Comparison of ENCODE assay signal across 8 cellular contexts in genomic region chr20:23358563-23358906, GRCh38. TPM values are rescaled to one million over a fixed set of nuclear protein-coding genes. Genes with fewer than 3 reads are reported as not detected.
DNase-seq lines count a peak whose midpoint lies in the region; ATAC-seq, FAIRE-seq and TF ChIP-seq lines count a peak whose summit lies in the region.

No MANE protein-coding gene starts in this region.

- H3K4me2 ChIP-seq in K562 (ENCODE audit: insufficient read depth, low read length) (peak overlapping the region; percentile 70), mesendoderm (ENCODE audit: low read length) (peak overlapping the region; percentile 8)

- peaks cover 66% of the 10 kb centered on the region for H3K4me1 ChIP-seq in left ventricle myocardium inferior
- H3K4me1 ChIP-seq in K562 (replicated peaks in 1 of 2; ENCODE audit: control insufficient read depth in 2 of 2, insufficient read depth in 2 of 2, low read length in 2 of 2): peaks cover 28 to 30% of the 10 kb centered on the region in 2 experiments
- peaks cover 9% of the 10 kb centered on the region for H3K4me1 ChIP-seq in mesendoderm (ENCODE audit: control insufficient read depth, low read depth, low read length)
- peaks cover 23% of the 10 kb centered on the region for H3K4me1 ChIP-seq in upper lobe of right lung

- H2AFZ ChIP-seq in K562 (ENCODE audit: low read depth, low read length): peak overlapping the region; percentile 71

- no peak for FAIRE-seq in K562 (lab: Jason Lieb, UNC)

- no peaks in the 10 kb centered on the region for H3K9me1 ChIP-seq in K562 (ENCODE audit: control insufficient read depth, insufficient read depth, low read length)

- H2BK15ac ChIP-seq in mesendoderm (replicated peaks; ENCODE audit: low read depth): no peak overlapping the region

- TF ChIP-seq RAD21 in K562 (CRISPR knock-in tag; conservative IDR thresholded peaks at IDR 0.05 in 1 of 2, IDR thresholded peaks at IDR 0.05 in 1 of 2): no peak

- H2BK120ac ChIP-seq in mesendoderm (ENCODE audit: low read depth, low read length): no peak overlapping the region

- no TSS peak for BruUV-seq in K562 (replicated peaks; lab: Mats Ljungman, UMichigan)

- no peak overlapping the region for H4K8ac ChIP-seq in mesendoderm (ENCODE audit: low read depth, low read length)

- H3K4ac ChIP-seq in mesendoderm (ENCODE audit: low read depth, low read length): no peak overlapping the region

- no peak overlapping the region for H3K23ac ChIP-seq in mesendoderm (ENCODE audit: low read length)

- peak overlapping the region; percentile 78 for H3K4me3 ChIP-seq in left ventricle myocardium inferior
- H3K4me3 ChIP-seq in K562: peak overlapping the region; percentile 20; the same call in 1 of the 2 replicates
- H3K4me3 ChIP-seq in mesendoderm (ENCODE audit: low read length): no peak overlapping the region
- H3K4me3 ChIP-seq in upper lobe of right lung: peak overlapping the region; percentile 71

- DNase-seq in left ventricle myocardium inferior (no peak), Right ventricle myocardium superior (no peak), K562 (ENCODE audit: extremely low read depth in 1 of 4, low spot score in 3 of 4) (no peak), mesendoderm (no peak), upper lobe of right lung (no peak), GOT3 (lab: John Stamatoyannopoulos, UW) (no peak)
- DNase-seq in stimulated activated naive CD4-positive, alpha-beta T cell (lab: John Stamatoyannopoulos, UW): no peak

- CTCF ChIA-PET in K562 (lab: Yijun Ruan, JAX; ENCODE audit: low intra/inter-chr PET ratio): no interaction called here

- no peak for ATAC-seq in Right ventricle myocardium superior (ENCODE audit: poor library complexity)
- ATAC-seq in K562: no peak
- no peak for ATAC-seq in upper lobe of right lung
- no peak for ATAC-seq in HG02840 (IDR thresholded peaks at IDR 0.05; ENCODE audit: low FRiP score, unreplicated experiment)

- H3K9me3 ChIP-seq in left ventricle myocardium inferior (replicated peaks) (no peaks in the 10 kb centered on the region), K562 (replicated peaks; ENCODE audit: control insufficient read depth, insufficient read depth, low read depth, low read length) (no peaks in the 10 kb centered on the region), upper lobe of right lung (no peaks in the 10 kb centered on the region)

- H3K27ac ChIP-seq in left ventricle myocardium inferior (replicated peaks) (peak overlapping the region; percentile 100), K562 (ENCODE audit: extremely low read depth, low read depth, low read length) (peak overlapping the region; percentile 30; the same call in 2 of the 3 replicates), mesendoderm (ENCODE audit: low read depth, low read length) (no peak overlapping the region), upper lobe of right lung (peak overlapping the region; percentile 96)

- H3K79me2 ChIP-seq in K562 (ENCODE audit: control insufficient read depth, insufficient read depth, low read length) (peaks cover 37% of the 10 kb centered on the region), mesendoderm (ENCODE audit: control insufficient read depth, insufficient read depth, low read length) (peaks cover 14% of the 10 kb centered on the region)

- POLR2A ChIA-PET in K562 (lab: Yijun Ruan, JAX): interaction anchor here (1.2 to 1.5 kb wide), 3 partner anchors 8 to 308 kb away, joined by 3 to 5 read pairs (median 4); no protein-coding TSS in a partner anchor

- H4K5ac ChIP-seq in mesendoderm (ENCODE audit: low read length): no peak overlapping the region

- no peak overlapping the region for H3K18ac ChIP-seq in mesendoderm (ENCODE audit: low read length)

- H2BK5ac ChIP-seq in mesendoderm (ENCODE audit: low read length): no peak overlapping the region

- intact Hi-C loops in left ventricle myocardium inferior (cut with micrococcal nuclease) (no loop called here), Right ventricle myocardium superior (cut with DNase I) (no loop called here), K562 (cut with micrococcal nuclease) (loop anchor here (5.0 kb wide), 1 partner anchor 64 kb away; the partner anchor contains the start of gene NAPB), upper lobe of right lung (cut with DNase I) (no loop called here)

- H3K27me3 ChIP-seq in left ventricle myocardium inferior (ENCODE audit: low read depth): no peaks in the 10 kb centered on the region
- no peaks in the 10 kb centered on the region for H3K27me3 ChIP-seq in K562 (ENCODE audit: control insufficient read depth in 2 of 2, insufficient read depth in 2 of 2, low read length in 2 of 2)
- H3K27me3 ChIP-seq in mesendoderm (ENCODE audit: insufficient read depth, low read length, poor library complexity): no peaks in the 10 kb centered on the region
- no peaks in the 10 kb centered on the region for H3K27me3 ChIP-seq in upper lobe of right lung

- no peak for TF ChIP-seq POLR2A in K562 (conservative IDR thresholded peaks at IDR 0.05)

- WGBS in K562 (ENCODE audit: insufficient coverage, low coverage, missing lambda C conversion rate): 8% methylated on average over 6 of the region's 6 CpGs
- no CpG with 5 or more reads among the region's 6 CpGs for whole genome bisulfite sequencing in mesendoderm (ENCODE audit: extremely low coverage, insufficient coverage, low lambda C conversion rate)

- H3K9ac ChIP-seq in K562 (ENCODE audit: insufficient read depth in 1 of 2, low read depth in 2 of 2, low read length in 2 of 2) (peak overlapping the region in 1 of 2 experiments; percentile 51; a peak in 1 of 4 replicates), mesendoderm (ENCODE audit: low read length) (peak overlapping the region; percentile 36)

- TF ChIP-seq CTCF in left ventricle myocardium inferior (IDR thresholded peaks at IDR 0.05; ENCODE audit: borderline replicate concordance): no peak
- no peak for TF ChIP-seq CTCF in K562 (IDR thresholded peaks at IDR 0.05 in 2 of 3, conservative IDR thresholded peaks at IDR 0.05 in 1 of 3; ENCODE audit: insufficient read depth in 2 of 3, low read depth in 1 of 3, low read length in 3 of 3)
- no peak for TF ChIP-seq CTCF in upper lobe of right lung (IDR thresholded peaks at IDR 0.05)

- H4K20me1 ChIP-seq in K562 (replicated peaks; ENCODE audit: control insufficient read depth, insufficient read depth, low read length): peaks cover 10% of the 10 kb centered on the region; the same call in 1 of the 2 replicates

- H3K56ac ChIP-seq in mesendoderm (ENCODE audit: low read length): peak overlapping the region; percentile 37

- H2AK5ac ChIP-seq in mesendoderm (ENCODE audit: low read length): no peak overlapping the region

- H3K79me1 ChIP-seq in mesendoderm (ENCODE audit: low read length): peaks cover 16% of the 10 kb centered on the region

- H3K36me3 ChIP-seq in left ventricle myocardium inferior (peaks cover 11% of the 10 kb centered on the region), K562 (ENCODE audit: control insufficient read depth, insufficient read depth, low read length) (peaks cover 27% of the 10 kb centered on the region; the same call in 2 of the 3 replicates), mesendoderm (ENCODE audit: control insufficient read depth, insufficient read depth, low read length) (no peaks in the 10 kb centered on the region), upper lobe of right lung (peaks cover 19% of the 10 kb centered on the region)

- in situ Hi-C loops in K562 (cut with MboI): no loop called here

- no peak for TF ChIP-seq EP300 in K562 (IDR thresholded peaks at IDR 0.05; ENCODE audit: low read length)

RNA-seq across cellular contexts. Expression of gene GZF1, which starts 3.4 kb away (rescaled TPM):
- total RNA-seq in left ventricle myocardium inferior (24.9 TPM), Right ventricle myocardium superior (16.6 TPM), K562 (2014; rRNA removed) (7.0 and 9.6 TPM in 2 replicates), K562 (2014; rRNA removed; fragmentation: Illumina TruSeq; extraction: Trizol) (6.5 and 6.9 TPM in 2 replicates), K562 (2015; rRNA removed; fragmentation: Illumina TruSeq; extraction: Trizol) (6.1 and 7.9 TPM in 2 replicates), K562 (2021) (8.6 and 10.2 TPM in 2 replicates), upper lobe of right lung (12.5 TPM)
- total RNA-seq in K562 (2011; cell fraction: chromatin; rRNA removed; ENCODE audit: low replicate concordance): 25.2 and 30.4 TPM in 2 replicates
- total RNA-seq in K562 (2011; cell fraction: nucleolus; rRNA removed): 20.7 and 30.9 TPM in 2 replicates
- total RNA-seq in K562 (2011; cell fraction: nucleoplasm; rRNA removed): 17.2 and 29.5 TPM in 2 replicates
- polyA plus RNA-seq in K562 (2011; rRNA removed) (15.7 and 21.9 TPM in 2 replicates), K562 (2014; fragmentation: Illumina TruSeq; extraction: Trizol) (7.4 and 9.7 TPM in 2 replicates), K562 (2014; fragmentation: Nextera tagmentation; extraction: Ambion mirVana) (1 to 10 TPM; 1.2 to 1.8 TPM), K562 (2014; rRNA removed) (9.5 and 11.9 TPM in 2 replicates)
- polyA plus RNA-seq in K562 (2011; cell fraction: cytosol; rRNA removed): 14.1 and 19.4 TPM in 2 replicates
- 36.9 and 43.8 TPM in 2 replicates for polyA plus RNA-seq in K562 (2011; cell fraction: nucleus; rRNA removed)
- polyA plus RNA-seq in K562 (2012): 6.2 and 9.0 TPM in 2 replicates
- polyA minus RNA-seq in K562 (2011; rRNA and poly(A)+ RNA removed): 21.8 and 24.4 TPM in 2 replicates
- polyA minus RNA-seq in K562 (2011; cell fraction: cytosol; rRNA and poly(A)+ RNA removed): 6.7 and 30.8 TPM in 2 replicates
- 27.7 and 41.8 TPM in 2 replicates for polyA minus RNA-seq in K562 (2011; cell fraction: nucleus; rRNA and poly(A)+ RNA removed)
- 7.1 TPM for polyA plus RNA-seq in mesendoderm (2013, experiment 1 of 2)
- polyA plus RNA-seq in mesendoderm (2013, experiment 2 of 2): 7.1 TPM

RNA-seq across cellular contexts. Expression of gene NXT1, which starts 7.9 kb away (rescaled TPM):
- 7.3 TPM for total RNA-seq in left ventricle myocardium inferior
- 6.6 TPM for total RNA-seq in Right ventricle myocardium superior
- total RNA-seq in K562 (2011; cell fraction: chromatin; rRNA removed; ENCODE audit: low replicate concordance): 6.8 and 14.9 TPM in 2 replicates
- 15.7 and 16.8 TPM in 2 replicates for total RNA-seq in K562 (2011; cell fraction: nucleolus; rRNA removed)
- total RNA-seq in K562 (2011; cell fraction: nucleoplasm; rRNA removed): 10.8 and 11.6 TPM in 2 replicates
- total RNA-seq in K562 (2014; rRNA removed): 50.4 and 50.9 TPM in 2 replicates
- 27.5 and 31.9 TPM in 2 replicates for total RNA-seq in K562 (2014; rRNA removed; fragmentation: Illumina TruSeq; extraction: Trizol)
- total RNA-seq in K562 (2015; rRNA removed; fragmentation: Illumina TruSeq; extraction: Trizol): 35.0 and 35.7 TPM in 2 replicates
- total RNA-seq in K562 (2021): 30.3 and 35.7 TPM in 2 replicates
- 31.7 and 37.7 TPM in 2 replicates for polyA plus RNA-seq in K562 (2011; rRNA removed)
- 40.1 and 55.8 TPM in 2 replicates for polyA plus RNA-seq in K562 (2011; cell fraction: cytosol; rRNA removed)
- polyA plus RNA-seq in K562 (2011; cell fraction: nucleus; rRNA removed): 21.6 and 23.4 TPM in 2 replicates
- polyA plus RNA-seq in K562 (2012): 22.6 and 23.8 TPM in 2 replicates
- polyA plus RNA-seq in K562 (2014; fragmentation: Illumina TruSeq; extraction: Trizol): 35.6 and 36.1 TPM in 2 replicates
- 1 to 10 TPM; 7.7 to 8.9 TPM for polyA plus RNA-seq in K562 (2014; fragmentation: Nextera tagmentation; extraction: Ambion mirVana)
- polyA plus RNA-seq in K562 (2014; rRNA removed): 37.5 and 46.5 TPM in 2 replicates
- polyA minus RNA-seq in K562 (2011; rRNA and poly(A)+ RNA removed): 15.8 and 20.0 TPM in 2 replicates
- 9.6 and 12.7 TPM in 2 replicates for polyA minus RNA-seq in K562 (2011; cell fraction: cytosol; rRNA and poly(A)+ RNA removed)
- polyA minus RNA-seq in K562 (2011; cell fraction: nucleus; rRNA and poly(A)+ RNA removed): 5.7 and 6.7 TPM in 2 replicates
- 29.9 TPM for polyA plus RNA-seq in mesendoderm (2013, experiment 1 of 2)
- polyA plus RNA-seq in mesendoderm (2013, experiment 2 of 2): 29.7 TPM
- 16.2 TPM for total RNA-seq in upper lobe of right lung
